In genomic region chr5:30387974-30388632, GRCh38 we compare ENCODE assay signal across 2 cellular contexts.
A peak's percentile ranks its signal among the peaks of the same experiment; 100 is the strongest.
TF ChIP-seq lines count a peak whose summit lies in the region.

No MANE protein-coding gene starts in this region.

TF ChIP-seq in HEK293, 187 proteins besides CTCF, POLR2A, EP300 and RAD21:
- TF ChIP-seq ZNF580 (tag by site-specific recombination; IDR thresholded peaks at IDR 0.05) (no peak), SCRT2 (tag by site-specific recombination; IDR thresholded peaks at IDR 0.05) (0 out of 2 replicates have a peak, but pooled peaks have one; percentile 17)

TF ChIP-seq in H1, 55 proteins besides CTCF, POLR2A, EP300 and RAD21:
- TF ChIP-seq YY1 (IDR thresholded peaks at IDR 0.05; ENCODE audit: low read depth, low read length) (peak; percentile 68), CHD1 (IDR thresholded peaks at IDR 0.05; ENCODE audit: low read depth, low read length) (no peak)
TF ChIP-seq in H1: peak in this region for 1.
